In genomic region chr9:113567361-113568080, GRCh38 we compare ENCODE assay signal across 19 cellular contexts.
DNase-seq lines count a peak whose midpoint lies in the region; ATAC-seq, FAIRE-seq and TF ChIP-seq lines count a peak whose summit lies in the region.
"Had no signal": no experiment of that assay in that cellular context is flagged by ENCODE, and none has a peak within 500 bp of the region (broad histone marks: within the 10 kb centered on the region; RNA-seq: fewer than 3 reads in every experiment).

No MANE protein-coding gene starts in this region.

- H3K27me3 Mint-ChIP-seq in MCF 10A (ENCODE audit: insufficient read depth, unreplicated experiment) (no peaks in the 10 kb centered on the region), osteocyte (ENCODE audit: unreplicated experiment) (no peaks in the 10 kb centered on the region)
- H3K27me3 Mint-ChIP-seq: T-helper 17 cell had no signal

- no peak for FAIRE-seq in K562 (lab: Jason Lieb, UNC)
- FAIRE-seq: GM12891 had no signal

- H3K27ac ChIP-seq in breast epithelium (peak overlapping the region; percentile 4 to 88), K562 (ENCODE audit: extremely low read depth, low read depth, low read length) (no peak overlapping the region), upper lobe of right lung (peak overlapping the region; percentile 30)

- H3K36me3 ChIP-seq in breast epithelium = no peaks in the 10 kb centered on the region
- H3K36me3 ChIP-seq in K562 (ENCODE audit: control insufficient read depth, insufficient read depth, low read length) = no peaks in the 10 kb centered on the region
- no peaks in the 10 kb centered on the region for H3K36me3 ChIP-seq in upper lobe of right lung
- H3K36me3 ChIP-seq: prostate gland, thyroid gland had no signal

- no peaks in the 10 kb centered on the region for H3K9me1 ChIP-seq in K562 (ENCODE audit: control insufficient read depth, insufficient read depth, low read length)

- H3K27me3 ChIP-seq in breast epithelium (no peaks in the 10 kb centered on the region), K562 (ENCODE audit: control insufficient read depth in 2 of 2, insufficient read depth in 2 of 2, low read length in 2 of 2) (peaks cover 0 to 36% of the 10 kb centered on the region in 2 experiments; a peak in 3 of 5 replicates), upper lobe of right lung (no peaks in the 10 kb centered on the region)
- H3K27me3 ChIP-seq: thyroid gland had no signal

- H3K9me3 Mint-ChIP-seq in MCF 10A (ENCODE audit: unreplicated experiment) (no peaks in the 10 kb centered on the region), osteocyte (ENCODE audit: unreplicated experiment) (no peaks in the 10 kb centered on the region)
- H3K9me3 Mint-ChIP-seq: HFFc6 had no signal

- peak in 1 of 2 donors; percentile 42 for DNase-seq in breast epithelium (ENCODE audit: low spot score in 2 of 2)
- no peak for DNase-seq in MCF 10A (ENCODE audit: unreplicated experiment)
- DNase-seq in K562 (ENCODE audit: extremely low read depth in 1 of 4, low spot score in 3 of 4) = no peak
- no peak for DNase-seq in osteocyte (ENCODE audit: extremely low spot score, unreplicated experiment)
- peak; percentile 52 for DNase-seq in upper lobe of right lung
- no peak for DNase-seq in T-helper 1 cell
- DNase-seq: activated gamma-delta T cell treated with Interleukin-2 at 50 U/mL for 16 hours, HFFc6, hypothalamus, NCI-H1048, T-helper 17 cell had no signal

- no peaks in the 10 kb centered on the region for H3K79me2 ChIP-seq in K562 (ENCODE audit: control insufficient read depth, insufficient read depth, low read length)

- intact Hi-C loops in breast epithelium (cut with DNase I; ENCODE audit: low total_unique reads) = no loop called here
- intact Hi-C loops in MCF 10A (cut with micrococcal nuclease) = no loop called here
- intact Hi-C loops in K562 (cut with micrococcal nuclease) = no loop called here
- intact Hi-C loops in upper lobe of right lung (cut with DNase I) = no loop called here

- TF ChIP-seq EP300 in K562 (IDR thresholded peaks at IDR 0.05; ENCODE audit: low read length) = no peak

- WGBS in K562 (ENCODE audit: insufficient coverage, low coverage, missing lambda C conversion rate) = 33% methylated on average over 7 of the region's 8 CpGs

- H3K4me1 Mint-ChIP-seq in MCF 10A (ENCODE audit: insufficient read depth, unreplicated experiment) = peaks cover 34% of the 10 kb centered on the region
- H3K4me1 Mint-ChIP-seq in osteocyte (ENCODE audit: unreplicated experiment) = peaks cover 72% of the 10 kb centered on the region

- H3K27ac Mint-ChIP-seq in MCF 10A (ENCODE audit: low read depth, unreplicated experiment) (no peak overlapping the region), osteocyte (ENCODE audit: unreplicated experiment) (no peak overlapping the region)
- H3K27ac Mint-ChIP-seq: HFFc6, T-helper 17 cell, WTC11 had no signal

- CTCF ChIA-PET in MCF 10A (lab: Yijun Ruan, JAX) = interaction anchor here (1.9 kb wide), 1 partner anchor 88 kb away, joined by 5 read pairs; no protein-coding TSS in a partner anchor
- CTCF ChIA-PET in K562 (lab: Yijun Ruan, JAX; ENCODE audit: low intra/inter-chr PET ratio) = no interaction called here

- no peak overlapping the region for H3K4me3 ChIP-seq in breast epithelium
- no peak overlapping the region for H3K4me3 ChIP-seq in K562
- H3K4me3 ChIP-seq in upper lobe of right lung = no peak overlapping the region
- H3K4me3 ChIP-seq: prostate gland, thyroid gland had no signal

- no peak for TF ChIP-seq POLR2A in breast epithelium (IDR thresholded peaks at IDR 0.05)
- TF ChIP-seq POLR2A in K562 (conservative IDR thresholded peaks at IDR 0.05) = no peak

- H3K4me1 ChIP-seq in breast epithelium (peaks cover 7 to 24% of the 10 kb centered on the region in 2 donors), K562 (replicated peaks in 1 of 2; ENCODE audit: control insufficient read depth in 2 of 2, insufficient read depth in 2 of 2, low read length in 2 of 2) (peaks cover 19 to 20% of the 10 kb centered on the region in 2 experiments), upper lobe of right lung (peaks cover 32% of the 10 kb centered on the region)
- H3K4me1 ChIP-seq: Caco-2 had no signal

- BruUV-seq in MCF 10A (replicated peaks; lab: Mats Ljungman, UMichigan) (no TSS peak), K562 (replicated peaks; lab: Mats Ljungman, UMichigan) (no TSS peak)

- no peak overlapping the region for H2AFZ ChIP-seq in K562 (ENCODE audit: low read depth, low read length)

- ATAC-seq in K562 = no peak
- ATAC-seq in upper lobe of right lung = no peak
- no peak for ATAC-seq in GM21515 (IDR thresholded peaks at IDR 0.05; ENCODE audit: unreplicated experiment)
- no peak for ATAC-seq in GM18907 (IDR thresholded peaks at IDR 0.05; ENCODE audit: unreplicated experiment)
- ATAC-seq: left lobe of liver, T-helper 17 cell, WTC11 had no signal

- POLR2A ChIA-PET in MCF 10A (lab: Yijun Ruan, JAX) (interaction anchor here (0.9 kb wide), 1 partner anchor 11 kb away, joined by 3 read pairs; no protein-coding TSS in a partner anchor), K562 (lab: Yijun Ruan, JAX) (interaction anchor here (1.7 kb wide), 1 partner anchor 9 kb away, joined by 4 read pairs; no protein-coding TSS in a partner anchor)

- in situ Hi-C loops in K562 (cut with MboI) = no loop called here

- TF ChIP-seq CTCF in breast epithelium (IDR thresholded peaks at IDR 0.05) (no peak), MCF 10A (IDR thresholded peaks at IDR 0.05; ENCODE audit: unreplicated experiment) (no peak), K562 (IDR thresholded peaks at IDR 0.05 in 2 of 3, conservative IDR thresholded peaks at IDR 0.05 in 1 of 3; ENCODE audit: insufficient read depth in 2 of 3, low read depth in 1 of 3, low read length in 3 of 3) (no peak), osteocyte (IDR thresholded peaks at IDR 0.05) (no peak), upper lobe of right lung (IDR thresholded peaks at IDR 0.05) (no peak)

- H3K36me3 Mint-ChIP-seq in MCF 10A (ENCODE audit: insufficient read depth, unreplicated experiment) (no peaks in the 10 kb centered on the region), osteocyte (ENCODE audit: unreplicated experiment) (peaks cover 8% of the 10 kb centered on the region)
- H3K36me3 Mint-ChIP-seq: WTC11 had no signal

- no peak for TF ChIP-seq RAD21 in K562 (CRISPR knock-in tag; conservative IDR thresholded peaks at IDR 0.05 in 1 of 2, IDR thresholded peaks at IDR 0.05 in 1 of 2)

- H3K4me3 Mint-ChIP-seq in MCF 10A (ENCODE audit: unreplicated experiment) = no peak overlapping the region
- H3K4me3 Mint-ChIP-seq in osteocyte (ENCODE audit: unreplicated experiment) = peak overlapping the region; percentile 48
- H3K4me3 Mint-ChIP-seq: HFFc6, T-helper 17 cell, WTC11 had no signal

- no peak overlapping the region for H3K4me2 ChIP-seq in K562 (ENCODE audit: insufficient read depth, low read length)

- no peak overlapping the region for H3K9ac ChIP-seq in K562 (ENCODE audit: insufficient read depth in 1 of 2, low read depth in 2 of 2, low read length in 2 of 2)

- no peaks in the 10 kb centered on the region for H4K20me1 ChIP-seq in K562 (replicated peaks; ENCODE audit: control insufficient read depth, insufficient read depth, low read length)

- H3K9me3 ChIP-seq in breast epithelium (no peaks in the 10 kb centered on the region), K562 (replicated peaks; ENCODE audit: control insufficient read depth, insufficient read depth, low read depth, low read length) (no peaks in the 10 kb centered on the region), upper lobe of right lung (no peaks in the 10 kb centered on the region)
- H3K9me3 ChIP-seq: Caco-2, prostate gland, thyroid gland had no signal
